In the genomic region with DNA sequence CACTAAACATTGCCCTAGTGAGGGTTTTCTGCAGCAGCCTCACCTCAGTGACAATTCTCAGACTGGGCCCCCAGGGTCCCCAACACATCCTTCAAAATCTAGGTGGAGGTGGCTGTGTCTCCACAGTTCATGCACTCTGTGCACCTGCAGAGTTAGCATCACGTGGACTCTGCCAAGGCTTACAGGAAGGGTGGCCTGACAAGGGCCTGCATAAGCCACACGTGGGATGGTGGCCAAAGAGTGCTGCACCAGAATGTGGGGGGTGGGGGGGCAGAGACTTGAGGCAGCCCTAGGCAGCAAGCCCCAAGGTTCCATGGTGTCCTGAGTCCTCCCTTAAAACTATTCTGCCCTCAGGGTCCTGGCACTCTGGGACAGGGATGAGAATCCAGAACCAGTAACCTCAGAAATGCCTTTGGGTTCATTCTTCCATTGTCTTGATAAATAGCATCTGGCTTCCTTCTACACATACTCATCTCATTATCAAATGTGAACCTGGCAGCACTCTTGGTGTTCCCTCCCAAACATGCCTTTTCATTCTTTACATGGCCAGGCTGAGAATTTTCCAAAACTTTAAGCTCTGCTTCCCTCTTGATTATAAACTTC, we compare ENCODE assay signal across 16 cellular contexts. TPM values are rescaled to one million over a fixed set of nuclear protein-coding genes. Genes with fewer than 3 reads are reported as not detected.
DNase-seq lines count a peak whose midpoint lies in the region; ATAC-seq and TF ChIP-seq lines count a peak whose summit lies in the region.
"Had no signal": no experiment of that assay in that cellular context is flagged by ENCODE, and none has a peak within 500 bp of the region (broad histone marks: within the 10 kb centered on the region; RNA-seq: fewer than 3 reads in every experiment).

No MANE protein-coding gene starts in this region.

- H3K9me3 Mint-ChIP-seq in IgD-negative memory B cell = no peaks in the 10 kb centered on the region
- H3K9me3 Mint-ChIP-seq in dendritic cell treated with granulocyte-macrophage colony-stimulating factor and Interleukin-4, amounts not matched to agents 40 ng/mL and 50 ng/mL, for 4 days = no peaks in the 10 kb centered on the region
- H3K9me3 Mint-ChIP-seq in activated T-helper 2 cell treated with anti-CD3 and anti-CD28 coated beads, Interferon-gamma antibody, Interleukin-2, Interleukin-4, amounts not matched to agents 10 μg/mL and 5 μg/mL and 100 μg/mL, durations not matched to agents 14 hours and 24 hours and 36 hours = no peaks in the 10 kb centered on the region
- H3K9me3 Mint-ChIP-seq: endodermal cell had no signal

- peak; percentile 31 for DNase-seq in NK-92 treated with Interleukin-12 subunit alpha and Interleukin-12 subunit beta, amount 100 ng/mL, for 24 hours (lab: John Stamatoyannopoulos, UW)
- DNase-seq in NK-92 (lab: John Stamatoyannopoulos, UW; ENCODE audit: unreplicated experiment) = no peak
- no peak for DNase-seq in activated T-helper 2 cell treated with anti-CD3 and anti-CD28 coated beads, Interferon-gamma antibody, Interleukin-2, Interleukin-4, amounts not matched to agents 10 μg/mL and 5 μg/mL and 100 μg/mL, durations not matched to agents 14 hours and 24 hours and 36 hours (ENCODE audit: low spot score)
- DNase-seq: activated CD8-positive, alpha-beta T cell treated with anti-CD3 and anti-CD28 coated beads, Interleukin-2, amount 10 ng/mL, durations not matched to agents 7 days and 5 days; aorta; endodermal cell; hippocampal formation; mesendoderm; NCI-H1417; NCI-H82; stimulated activated CD4-positive, alpha-beta T cell treated with anti-CD3 and anti-CD28 coated beads, Interleukin-4, amount 100 ng/mL, for 4 hours had no signal

- H3K27ac Mint-ChIP-seq in IgD-negative memory B cell = peak overlapping the region in 2 of 3 donors; percentile 85 to 90
- peak overlapping the region; percentile 94 for H3K27ac Mint-ChIP-seq in dendritic cell treated with granulocyte-macrophage colony-stimulating factor and Interleukin-4, amounts not matched to agents 40 ng/mL and 50 ng/mL, for 4 days
- no peak overlapping the region for H3K27ac Mint-ChIP-seq in activated T-helper 2 cell treated with anti-CD3 and anti-CD28 coated beads, Interferon-gamma antibody, Interleukin-2, Interleukin-4, amounts not matched to agents 10 μg/mL and 5 μg/mL and 100 μg/mL, durations not matched to agents 14 hours and 24 hours and 36 hours
- H3K27ac Mint-ChIP-seq: endodermal cell had no signal

- peaks cover 44 to 60% (median 52%) of the 10 kb centered on the region in 3 donors for H3K4me1 Mint-ChIP-seq in IgD-negative memory B cell
- peaks cover 70% of the 10 kb centered on the region for H3K4me1 Mint-ChIP-seq in dendritic cell treated with granulocyte-macrophage colony-stimulating factor and Interleukin-4, amounts not matched to agents 40 ng/mL and 50 ng/mL, for 4 days (ENCODE audit: low read depth)
- H3K4me1 Mint-ChIP-seq in activated T-helper 2 cell treated with anti-CD3 and anti-CD28 coated beads, Interferon-gamma antibody, Interleukin-2, Interleukin-4, amounts not matched to agents 10 μg/mL and 5 μg/mL and 100 μg/mL, durations not matched to agents 14 hours and 24 hours and 36 hours (ENCODE audit: low read depth) = peaks cover 59% of the 10 kb centered on the region

- intact Hi-C loops in dendritic cell treated with granulocyte-macrophage colony-stimulating factor and Interleukin-4, amounts not matched to agents 40 ng/mL and 50 ng/mL, for 4 days (cut with micrococcal nuclease) = no loop called here
- intact Hi-C loops in activated T-helper 2 cell treated with anti-CD3 and anti-CD28 coated beads, Interferon-gamma antibody, Interleukin-2, Interleukin-4, amounts not matched to agents 10 μg/mL and 5 μg/mL and 100 μg/mL, durations not matched to agents 14 hours and 24 hours and 36 hours (cut with micrococcal nuclease) = no loop called here

- ATAC-seq in GM21381 (IDR thresholded peaks at IDR 0.05; ENCODE audit: unreplicated experiment) (no peak), GM19455 (IDR thresholded peaks at IDR 0.05; ENCODE audit: unreplicated experiment) (no peak)
- ATAC-seq: activated CD8-positive, alpha-beta T cell treated with anti-CD3 and anti-CD28 coated beads, Interleukin-2, amount 10 ng/mL, durations not matched to agents 7 days and 5 days had no signal

- H3K4me3 Mint-ChIP-seq in IgD-negative memory B cell = peak overlapping the region in 1 of 4 donors; percentile 96
- no peak overlapping the region for H3K4me3 Mint-ChIP-seq in dendritic cell treated with granulocyte-macrophage colony-stimulating factor and Interleukin-4, amounts not matched to agents 40 ng/mL and 50 ng/mL, for 4 days
- no peak overlapping the region for H3K4me3 Mint-ChIP-seq in activated T-helper 2 cell treated with anti-CD3 and anti-CD28 coated beads, Interferon-gamma antibody, Interleukin-2, Interleukin-4, amounts not matched to agents 10 μg/mL and 5 μg/mL and 100 μg/mL, durations not matched to agents 14 hours and 24 hours and 36 hours (ENCODE audit: low read depth)
- H3K4me3 Mint-ChIP-seq: endodermal cell had no signal

- peaks cover 4% of the 10 kb centered on the region for H3K36me3 Mint-ChIP-seq in IgD-negative memory B cell
- H3K36me3 Mint-ChIP-seq in dendritic cell treated with granulocyte-macrophage colony-stimulating factor and Interleukin-4, amounts not matched to agents 40 ng/mL and 50 ng/mL, for 4 days (ENCODE audit: low read depth) = peaks cover 25% of the 10 kb centered on the region
- peaks cover 28% of the 10 kb centered on the region for H3K36me3 Mint-ChIP-seq in activated T-helper 2 cell treated with anti-CD3 and anti-CD28 coated beads, Interferon-gamma antibody, Interleukin-2, Interleukin-4, amounts not matched to agents 10 μg/mL and 5 μg/mL and 100 μg/mL, durations not matched to agents 14 hours and 24 hours and 36 hours (ENCODE audit: low read depth)

- H3K4me3 ChIP-seq in neutrophil (ENCODE audit: low read depth in 1 of 2, low read length in 1 of 2) = no peak overlapping the region

- no peaks in the 10 kb centered on the region for H3K27me3 ChIP-seq in neutrophil

- H3K36me3 ChIP-seq in neutrophil = peaks cover 21% of the 10 kb centered on the region

- peak overlapping the region; percentile 96 for H3K27ac ChIP-seq in neutrophil

- H3K4me1 ChIP-seq in neutrophil (ENCODE audit: control insufficient read depth in 1 of 2, insufficient read depth in 1 of 2, low read depth in 1 of 2, low read length in 1 of 2) = peaks cover 57 to 61% of the 10 kb centered on the region in 2 experiments

- no peaks in the 10 kb centered on the region for H3K27me3 Mint-ChIP-seq in IgD-negative memory B cell
- no peaks in the 10 kb centered on the region for H3K27me3 Mint-ChIP-seq in dendritic cell treated with granulocyte-macrophage colony-stimulating factor and Interleukin-4, amounts not matched to agents 40 ng/mL and 50 ng/mL, for 4 days
- H3K27me3 Mint-ChIP-seq in activated T-helper 2 cell treated with anti-CD3 and anti-CD28 coated beads, Interferon-gamma antibody, Interleukin-2, Interleukin-4, amounts not matched to agents 10 μg/mL and 5 μg/mL and 100 μg/mL, durations not matched to agents 14 hours and 24 hours and 36 hours (ENCODE audit: low read depth) = no peaks in the 10 kb centered on the region

- no peaks in the 10 kb centered on the region for H3K9me3 ChIP-seq in neutrophil

- TF ChIP-seq CTCF in neutrophil (IDR thresholded peaks at IDR 0.05) = no peak

RNA-seq across cellular contexts. Expression of a gene that starts 1.6 kb away (rescaled TPM):
- 85.6 TPM for polyA plus RNA-seq in IgD-negative memory B cell
- total RNA-seq in activated T-helper 2 cell treated with anti-CD3 and anti-CD28 coated beads, Interferon-gamma antibody, Interleukin-2, Interleukin-4, amounts not matched to agents 10 μg/mL and 5 μg/mL and 100 μg/mL, durations not matched to agents 14 hours and 24 hours and 36 hours = 102 and 103 TPM in 2 replicates

RNA-seq across cellular contexts. Expression of a gene that starts 59.9 kb away (rescaled TPM):
- 20.1 TPM for polyA plus RNA-seq in IgD-negative memory B cell
- 120 and 123 TPM in 2 replicates for total RNA-seq in activated T-helper 2 cell treated with anti-CD3 and anti-CD28 coated beads, Interferon-gamma antibody, Interleukin-2, Interleukin-4, amounts not matched to agents 10 μg/mL and 5 μg/mL and 100 μg/mL, durations not matched to agents 14 hours and 24 hours and 36 hours
